ENCODE assay signal across 5 cellular contexts in the genomic region with DNA sequence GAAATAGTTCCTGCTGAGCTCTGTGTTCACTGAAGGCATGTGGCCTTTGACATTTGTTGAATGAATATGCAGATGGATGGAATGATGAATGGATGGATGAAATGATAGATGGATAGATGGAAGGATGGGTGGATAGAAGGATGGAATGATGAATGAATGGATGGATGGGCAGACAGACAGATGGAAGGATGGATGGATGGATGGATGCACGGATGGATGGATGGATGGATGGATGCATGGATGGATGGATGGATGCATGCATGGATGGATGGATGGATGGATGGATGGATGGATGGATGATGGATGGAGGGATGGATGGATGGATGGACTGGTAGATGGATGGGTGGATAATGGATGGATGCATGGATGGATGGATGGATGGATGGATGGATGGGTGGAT. TPM values are rescaled to one million over a fixed set of nuclear protein-coding genes. Genes with fewer than 3 reads are reported as not detected.
"Had no signal": no experiment of that assay in that cellular context is flagged by ENCODE, and none has a peak within 500 bp of the region (broad histone marks: within the 10 kb centered on the region; RNA-seq: fewer than 3 reads in every experiment).

No MANE protein-coding gene starts in this region.

RNA-seq across cellular contexts. Expression of gene TMEM132D, which starts 4.8 kb away (rescaled TPM):
- total RNA-seq: HepG2, HT-29, IMR-90, K562 had no signal
- polyA plus RNA-seq: HepG2, IgD-negative memory B cell, IMR-90, K562 had no signal
